In the genomic region with DNA sequence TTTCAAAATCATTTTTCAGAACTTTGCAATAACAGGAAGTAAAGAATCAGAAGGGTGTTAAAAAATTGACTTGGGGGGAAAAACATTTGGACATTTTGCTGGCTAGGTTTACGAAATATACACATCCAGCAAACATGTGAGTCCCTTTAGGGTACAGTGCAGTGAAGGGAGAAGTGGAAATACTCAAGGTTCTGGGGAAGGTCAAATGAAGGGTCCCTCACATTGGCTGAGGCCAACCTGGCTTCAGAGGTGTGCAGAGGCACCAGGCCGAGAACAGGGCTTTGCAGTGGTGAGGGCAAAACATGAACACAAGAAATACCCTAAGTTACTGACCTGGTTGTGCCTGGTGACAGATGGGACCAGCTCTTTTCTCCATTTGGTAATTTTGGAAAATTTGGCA, we compare ENCODE assay signal across 9 cellular contexts. TPM values are rescaled to one million over a fixed set of nuclear protein-coding genes. Genes with fewer than 3 reads are reported as not detected.
DNase-seq lines count a peak whose midpoint lies in the region; ATAC-seq, FAIRE-seq and TF ChIP-seq lines count a peak whose summit lies in the region.
"Had no signal": no experiment of that assay in that cellular context is flagged by ENCODE, and none has a peak within 500 bp of the region (broad histone marks: within the 10 kb centered on the region; RNA-seq: fewer than 3 reads in every experiment).

No MANE protein-coding gene starts in this region.

- H3K4me1 ChIP-seq in parathyroid adenoma: peaks cover 3% of the 10 kb centered on the region
- peaks cover 0 to 37% (median 13%) of the 10 kb centered on the region in 4 donors for H3K4me1 ChIP-seq in tibial nerve

- no peak for TF ChIP-seq EP300 in tibial nerve (IDR thresholded peaks at IDR 0.05)

- H3K4me2 ChIP-seq in parathyroid adenoma (ENCODE audit: low read length): no peak overlapping the region

- DNase-seq in GF-D8 (lab: John Stamatoyannopoulos, UW) (peak; percentile 24), NB4 (ENCODE audit: low read depth) (peak; percentile 50), tibial nerve (ENCODE audit: low spot score in 2 of 2) (no peak), KBM-7 (no peak), frontal cortex (ENCODE audit: low spot score in 2 of 2) (no peak)
- DNase-seq: NCI-H446 treated with DMSO at 0.1 percent for 48 hours had no signal

- H3K79me2 ChIP-seq in parathyroid adenoma: no peaks in the 10 kb centered on the region

- no peak for FAIRE-seq in frontal cortex (lab: Jason Lieb, UNC)

- H3K36me3 Mint-ChIP-seq in brain: peaks cover 30% of the 10 kb centered on the region

- TF ChIP-seq CTCF in NB4 (IDR thresholded peaks at IDR 0.05; ENCODE audit: low read depth, low read length): no peak
- no peak for TF ChIP-seq CTCF in brain (conservative IDR thresholded peaks at IDR 0.05)
- TF ChIP-seq CTCF in parathyroid adenoma (IDR thresholded peaks at IDR 0.05): no peak
- no peak for TF ChIP-seq CTCF in tibial nerve (IDR thresholded peaks at IDR 0.05)

- H3K27ac ChIP-seq in parathyroid adenoma (no peak overlapping the region), tibial nerve (peak overlapping the region in 1 of 4 donors; percentile 97)

- H3K9me3 ChIP-seq in parathyroid adenoma (ENCODE audit: control insufficient read depth, low read length) (no peaks in the 10 kb centered on the region), tibial nerve (no peaks in the 10 kb centered on the region)

- no peak overlapping the region for H3K9ac ChIP-seq in parathyroid adenoma

- peak overlapping the region; percentile 97 to 100 (median 99) for H3K27ac Mint-ChIP-seq in brain

- TF ChIP-seq POLR2A in NB4 (IDR thresholded peaks at IDR 0.05; ENCODE audit: extremely low read depth, insufficient read length) (no peak), tibial nerve (IDR thresholded peaks at IDR 0.05) (no peak)

- H3K27me3 ChIP-seq in parathyroid adenoma (ENCODE audit: control insufficient read depth, insufficient read depth, low read length) (no peaks in the 10 kb centered on the region), tibial nerve (no peaks in the 10 kb centered on the region)

- H3K9me3 Mint-ChIP-seq in brain: peaks cover 0 to 3% (median 0%) of the 10 kb centered on the region in 5 experiments

- peak overlapping the region; percentile 84 to 96 (median 90) for H3K4me3 Mint-ChIP-seq in brain

- WGBS in tibial nerve, 2 donors: 81 to 91% methylated on average over 2 of the region's 2 CpGs

- no peaks in the 10 kb centered on the region for H3K36me3 ChIP-seq in parathyroid adenoma (ENCODE audit: control insufficient read depth, insufficient read depth, low read length)
- peaks cover 0 to 40% (median 0%) of the 10 kb centered on the region in 3 donors for H3K36me3 ChIP-seq in tibial nerve

- H3K4me3 ChIP-seq in NB4 (ENCODE audit: low read depth, low read length) (no peak overlapping the region), parathyroid adenoma (ENCODE audit: low read depth, low read length) (peak overlapping the region; percentile 91), tibial nerve (no peak overlapping the region)

- peaks cover 35% of the 10 kb centered on the region for H3K4me1 Mint-ChIP-seq in brain

- in situ Hi-C loops in KBM-7 (cut with MboI; ENCODE audit: low pct_unique_long_range_greater_than_20kb, low sequenced_read_pairs): no loop called here

- H3K27me3 Mint-ChIP-seq in brain: peaks cover 3% of the 10 kb centered on the region

- no peak overlapping the region for H2AFZ ChIP-seq in parathyroid adenoma

- no peak for ATAC-seq in GM18517 (IDR thresholded peaks at IDR 0.05; ENCODE audit: unreplicated experiment)

RNA-seq across cellular contexts. Expression of gene UPF3A, which starts 1.6 kb away (rescaled TPM):
- 45.2 TPM for polyA plus RNA-seq in brain (ENCODE audit: insufficient read depth, low read depth, low replicate concordance)
- 10 to 100 TPM; 62.7 to 89.2 (median 80.2) TPM for total RNA-seq in tibial nerve
- 43.6 TPM for total RNA-seq in frontal cortex

RNA-seq across cellular contexts. Expression of gene CHAMP1, which starts 34.5 kb away (rescaled TPM):
- polyA plus RNA-seq in brain (ENCODE audit: insufficient read depth, low read depth, low replicate concordance): 22.2 TPM
- 10 to 100 TPM; 19.6 to 42.3 (median 31.4) TPM for total RNA-seq in tibial nerve
- total RNA-seq in frontal cortex: 7.7 TPM

RNA-seq across cellular contexts. Expression of gene CDC16, which starts 45.1 kb away (rescaled TPM):
- polyA plus RNA-seq in brain (ENCODE audit: insufficient read depth, low read depth, low replicate concordance): 45.0 TPM
- total RNA-seq in tibial nerve (10 to 100 TPM; 43.9 to 87.0 (median 70.2) TPM), frontal cortex (40.8 TPM)

Comparison
In these comparisons a context has a peak if more than half of its experiments do, and no peak if none do; other contexts are left out.
1. DNase-seq: peak in GF-D8 (single experiment) and NB4 (single experiment); none in tibial nerve (0 of 2), KBM-7 (single experiment) and frontal cortex (0 of 2).